ENCODE assay signal across 8 cellular contexts in the genomic region with DNA sequence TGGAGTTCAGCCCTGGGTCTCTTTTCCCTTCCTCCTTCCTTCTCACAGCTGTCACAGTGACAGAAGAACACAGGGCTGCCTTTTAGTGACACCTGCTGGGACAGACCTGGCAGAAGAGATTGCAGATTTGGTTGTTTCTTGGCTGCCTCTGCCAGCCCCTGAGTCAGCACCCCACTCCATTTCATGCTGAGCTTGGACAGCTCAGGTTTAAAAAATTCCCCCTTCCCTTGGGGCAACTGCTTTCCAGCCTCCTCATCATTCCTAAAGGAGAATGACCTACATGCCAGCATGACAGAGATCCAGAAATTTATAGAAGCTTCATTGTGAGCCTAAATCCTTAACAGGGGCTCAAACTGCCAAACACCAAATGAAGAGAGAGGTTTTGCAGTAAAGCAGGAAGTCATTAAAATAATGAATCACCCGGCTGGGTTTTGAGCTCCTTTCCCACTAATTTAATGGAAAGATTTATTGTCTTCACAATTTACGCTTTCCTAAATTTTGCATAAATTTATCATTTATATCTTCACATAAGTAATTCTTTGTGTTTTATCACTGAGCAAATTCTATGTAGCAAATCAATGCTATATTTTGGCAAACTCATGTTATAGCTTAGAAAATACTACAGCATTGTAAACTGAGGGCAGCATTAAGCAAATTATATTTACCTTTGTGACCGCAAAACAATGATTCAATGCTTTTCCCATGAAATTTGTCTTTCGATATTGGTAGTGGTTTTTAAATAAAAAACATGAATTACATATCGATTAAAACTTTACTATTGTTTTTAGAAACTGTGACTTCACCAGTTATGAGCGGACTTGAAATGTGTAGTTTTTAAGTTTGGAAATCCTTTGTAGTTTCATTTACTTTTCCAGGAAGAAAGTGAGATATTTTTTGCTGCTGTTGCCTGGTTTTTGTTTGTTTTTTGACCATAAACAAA.
DNase-seq lines count a peak whose midpoint lies in the region; ATAC-seq, FAIRE-seq and TF ChIP-seq lines count a peak whose summit lies in the region.

No MANE protein-coding gene starts in this region.

- H3K27me3 ChIP-seq in endothelial cell of umbilical vein (ENCODE audit: control insufficient read depth in 2 of 2, insufficient read depth in 2 of 2, low read length in 2 of 2): peaks cover 0 to 3% of the 10 kb centered on the region in 2 experiments
- no peaks in the 10 kb centered on the region for H3K27me3 ChIP-seq in esophagus muscularis mucosa

- POLR2A ChIA-PET in endothelial cell of umbilical vein (lab: Charles Lee): no interaction called here

- H3K79me2 ChIP-seq in endothelial cell of umbilical vein (ENCODE audit: control insufficient read depth, insufficient read depth, low read length): no peaks in the 10 kb centered on the region

- H2AFZ ChIP-seq in endothelial cell of umbilical vein (ENCODE audit: low read depth, low read length): no peak overlapping the region

- CTCF ChIA-PET in endothelial cell of umbilical vein (lab: Charles Lee): interaction anchor here (0.7 to 2.0 kb wide), 14 partner anchors 13 to 1113 kb away, joined by 3 to 16 read pairs (median 4); no protein-coding TSS in a partner anchor

- no TSS peak for BruUV-seq in endothelial cell of umbilical vein (replicated peaks; lab: Mats Ljungman, UMichigan)

- TF ChIP-seq CTCF in endothelial cell of umbilical vein (IDR thresholded peaks at IDR 0.05; ENCODE audit: extremely low read depth in 1 of 2, insufficient read depth in 1 of 2, low read depth in 1 of 2, low read length in 2 of 2) (peak; percentile 7 to 37), esophagus muscularis mucosa (IDR thresholded peaks at IDR 0.05) (no peak)

- no peak for ATAC-seq in HG03520 (IDR thresholded peaks at IDR 0.05; ENCODE audit: unreplicated experiment)

- no peaks in the 10 kb centered on the region for H4K20me1 ChIP-seq in endothelial cell of umbilical vein (replicated peaks; ENCODE audit: control insufficient read depth, extremely low read depth, insufficient read depth, low read length)

- H3K27ac ChIP-seq in endothelial cell of umbilical vein (ENCODE audit: insufficient read depth, low read depth, low read length): no peak overlapping the region
- no peak overlapping the region for H3K27ac ChIP-seq in esophagus muscularis mucosa (replicated peaks in 1 of 4)

- H3K9ac ChIP-seq in endothelial cell of umbilical vein (replicated peaks; ENCODE audit: extremely low read depth, insufficient read depth, low read length): no peak overlapping the region

- FAIRE-seq in endothelial cell of umbilical vein (lab: Jason Lieb, UNC): peak; percentile 67

- TF ChIP-seq EP300 in esophagus muscularis mucosa (IDR thresholded peaks at IDR 0.05): no peak

- dilution Hi-C loops in endothelial cell of umbilical vein (cut with MboI; ENCODE audit: extremely low pct_ligation_motif_present, low sequenced_read_pairs): no loop called here

- H3K36me3 ChIP-seq in endothelial cell of umbilical vein (ENCODE audit: control insufficient read depth in 2 of 2, extremely low read depth in 1 of 2, insufficient read depth in 2 of 2, low read length in 2 of 2): no peaks in the 10 kb centered on the region
- H3K36me3 ChIP-seq in esophagus muscularis mucosa: no peaks in the 10 kb centered on the region

- H3K4me2 ChIP-seq in endothelial cell of umbilical vein (ENCODE audit: insufficient read depth, low read length): no peak overlapping the region

- H3K4me3 ChIP-seq in endothelial cell of umbilical vein (replicated peaks in 1 of 3; ENCODE audit: insufficient read depth in 1 of 3, low read depth in 1 of 3, low read length in 3 of 3): no peak overlapping the region
- H3K4me3 ChIP-seq in esophagus muscularis mucosa: no peak overlapping the region

- TF ChIP-seq POLR2A in endothelial cell of umbilical vein (IDR thresholded peaks at IDR 0.05; ENCODE audit: low read depth, low read length): no peak
- no peak for TF ChIP-seq POLR2A in esophagus muscularis mucosa (IDR thresholded peaks at IDR 0.05; ENCODE audit: low read depth)

- H3K4me1 ChIP-seq in endothelial cell of umbilical vein (ENCODE audit: control insufficient read depth, extremely low read depth, insufficient read depth, low read length) (no peaks in the 10 kb centered on the region), esophagus muscularis mucosa (peaks cover 0 to 23% (median 17%) of the 10 kb centered on the region in 4 donors)

- peak; percentile 67 for DNase-seq in HK-2 (ENCODE audit: unreplicated experiment)
- peak; percentile 64 for DNase-seq in NCI-H82 (lab: John Stamatoyannopoulos, UW)
- peak; percentile 66 for DNase-seq in endothelial cell of umbilical vein (ENCODE audit: low read depth, low spot score)
- peak; percentile 38 for DNase-seq in non-pigmented ciliary epithelial cell (ENCODE audit: low read depth)
- no peak for DNase-seq in NCI-H187 (lab: John Stamatoyannopoulos, UW)
- no peak for DNase-seq in stimulated activated naive CD4-positive, alpha-beta T cell (lab: John Stamatoyannopoulos, UW)
- no peak for DNase-seq in esophagus muscularis mucosa (ENCODE audit: extremely low spot score)

- H3K9me3 ChIP-seq in endothelial cell of umbilical vein (replicated peaks; ENCODE audit: control insufficient read depth, insufficient read depth, low read length) (no peaks in the 10 kb centered on the region), esophagus muscularis mucosa (no peaks in the 10 kb centered on the region)

- H3K9me1 ChIP-seq in endothelial cell of umbilical vein (replicated peaks; ENCODE audit: control insufficient read depth, extremely low read depth, insufficient read depth, low read length): no peaks in the 10 kb centered on the region

- intact Hi-C loops in endothelial cell of umbilical vein (cut with micrococcal nuclease) (loop anchor here (1.0 kb wide), 2 partner anchors 1086 to 1091 kb away; no protein-coding TSS in a partner anchor), esophagus muscularis mucosa (cut with DNase I) (no loop called here)

- 76% methylated on average over 6 of the region's 6 CpGs for WGBS in esophagus muscularis mucosa

TF ChIP-seq in endothelial cell of umbilical vein, 7 proteins besides CTCF, POLR2A, EP300 and RAD21:
- no peak for TF ChIP-seq MYC (IDR thresholded peaks at IDR 0.05; ENCODE audit: low read depth, low read length)
- no peak for TF ChIP-seq JUN (IDR thresholded peaks at IDR 0.05; ENCODE audit: borderline replicate concordance, insufficient read depth, insufficient read length, low read depth)
- TF ChIP-seq POLR2AphosphoS5 (IDR thresholded peaks at IDR 0.05; ENCODE audit: insufficient read depth, low read depth, low read length): no peak
- TF ChIP-seq EZH2 (IDR thresholded peaks at IDR 0.05; ENCODE audit: borderline replicate concordance, low read depth, low read length, severe bottlenecking): no peak
- TF ChIP-seq, protein P1, sequence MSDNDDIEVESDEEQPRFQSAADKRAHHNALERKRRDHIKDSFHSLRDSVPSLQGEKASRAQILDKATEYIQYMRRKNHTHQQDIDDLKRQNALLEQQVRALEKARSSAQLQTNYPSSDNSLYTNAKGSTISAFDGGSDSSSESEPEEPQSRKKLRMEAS (IDR thresholded peaks at IDR 0.05; ENCODE audit: insufficient read depth, insufficient read length): no peak
- TF ChIP-seq FOS (IDR thresholded peaks at IDR 0.05; ENCODE audit: borderline replicate concordance, insufficient read depth, low read length): no peak
- TF ChIP-seq GATA2 (IDR thresholded peaks at IDR 0.05; ENCODE audit: insufficient read depth, insufficient read length, low read depth, low read length): no peak

Comparison
In these comparisons a context has a peak if more than half of its experiments do, and no peak if none do; other contexts are left out.
1. DNase-seq: peak in HK-2 (single experiment), NCI-H82 (single experiment), endothelial cell of umbilical vein (single experiment) and non-pigmented ciliary epithelial cell (single experiment); none in NCI-H187 (0 of 2), stimulated activated naive CD4-positive, alpha-beta T cell (0 of 6) and esophagus muscularis mucosa (single experiment).
2. CTCF ChIP-seq: peak in endothelial cell of umbilical vein (2 of 2); none in esophagus muscularis mucosa (0 of 3).